9 cellular contexts compared by ENCODE assay signal in the genomic region with DNA sequence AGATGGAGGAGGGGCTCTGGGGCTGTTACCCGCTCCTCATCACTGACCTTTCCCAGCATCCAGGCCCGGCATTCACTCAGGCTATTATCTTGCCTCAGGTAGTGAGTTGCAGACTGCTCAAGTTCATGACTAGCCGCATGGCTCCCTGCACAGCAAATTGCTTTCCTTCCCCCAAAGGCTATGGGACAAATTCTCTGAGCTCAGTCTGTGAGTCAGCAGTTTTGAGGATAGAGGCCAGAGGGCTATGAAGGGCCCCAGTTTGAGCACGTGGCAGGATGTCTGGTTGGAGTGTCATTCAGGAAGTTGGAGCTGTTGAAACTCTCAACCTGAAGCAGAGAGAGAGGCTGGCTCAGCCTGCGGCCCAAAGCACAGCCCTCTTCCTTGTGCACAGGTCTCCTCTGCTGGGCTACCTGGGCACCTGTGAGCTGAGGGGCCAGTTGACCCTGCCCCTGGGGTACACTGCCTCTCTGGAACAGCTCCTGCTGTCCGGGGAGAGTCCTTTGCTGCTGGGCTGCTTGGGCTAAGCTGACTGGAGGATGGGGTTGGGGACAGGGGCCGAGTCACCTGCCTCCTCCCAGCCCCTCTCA. TPM values are rescaled to one million over a fixed set of nuclear protein-coding genes. Genes with fewer than 3 reads are reported as not detected.
DNase-seq lines count a peak whose midpoint lies in the region; ATAC-seq and TF ChIP-seq lines count a peak whose summit lies in the region.
"Had no signal": no experiment of that assay in that cellular context is flagged by ENCODE, and none has a peak within 500 bp of the region (broad histone marks: within the 10 kb centered on the region; RNA-seq: fewer than 3 reads in every experiment).

No MANE protein-coding gene starts in this region.

- H3K9ac ChIP-seq in BLaER1 = no peak overlapping the region
- H3K9ac ChIP-seq: parathyroid adenoma had no signal

- H3K4me2 ChIP-seq in BLaER1 = peak overlapping the region; percentile 66

- peak overlapping the region; percentile 78 for H3K27ac ChIP-seq in BLaER1
- no peak overlapping the region for H3K27ac ChIP-seq in foreskin keratinocyte
- H3K27ac ChIP-seq: parathyroid adenoma had no signal

- H3K36me3 ChIP-seq in BLaER1 = peaks cover 34% of the 10 kb centered on the region

- H3K4me3 ChIP-seq in BLaER1 = no peak overlapping the region

- TF ChIP-seq CTCF in foreskin keratinocyte (conservative IDR thresholded peaks at IDR 0.05) = no peak

- peak; percentile 81 for DNase-seq in UCSD-AML1 (lab: John Stamatoyannopoulos, UW; ENCODE audit: unreplicated experiment)
- DNase-seq in foreskin keratinocyte = peak; percentile 86 to 94
- DNase-seq in posterior vena cava (ENCODE audit: low spot score) = peak; percentile 88
- DNase-seq in middle frontal gyrus (ENCODE audit: extremely low spot score, low spot score) = no peak

- ATAC-seq in HG03565 (IDR thresholded peaks at IDR 0.05; ENCODE audit: unreplicated experiment) (peak; percentile 56), foreskin keratinocyte (peak; percentile 98), HG03025 (IDR thresholded peaks at IDR 0.05; ENCODE audit: low FRiP score, unreplicated experiment) (no peak)

- peak; percentile 17 for TF ChIP-seq POLR2A in GM19193 (IDR thresholded peaks at IDR 0.05; ENCODE audit: extremely low read depth, insufficient read depth, insufficient read length)

- no peaks in the 10 kb centered on the region for H3K9me3 ChIP-seq in BLaER1

- intact Hi-C loops in posterior vena cava (cut with DNase I) = no loop called here

- peaks cover 56% of the 10 kb centered on the region for H3K4me1 ChIP-seq in BLaER1
- no peaks in the 10 kb centered on the region for H3K4me1 ChIP-seq in foreskin keratinocyte
- H3K4me1 ChIP-seq: parathyroid adenoma had no signal

- no peaks in the 10 kb centered on the region for H4K20me1 ChIP-seq in BLaER1

- H3K27me3 ChIP-seq in BLaER1 (no peaks in the 10 kb centered on the region), foreskin keratinocyte (no peaks in the 10 kb centered on the region)

RNA-seq across cellular contexts. Expression of a gene that starts 7.9 kb away (rescaled TPM):
- total RNA-seq in foreskin keratinocyte (21.8 and 25.8 TPM in 2 replicates), posterior vena cava (10 to 100 TPM; 20.5 to 22.4 TPM)
- polyA plus RNA-seq in foreskin keratinocyte = 26.2 and 33.4 TPM in 2 replicates
